In the genomic region with DNA sequence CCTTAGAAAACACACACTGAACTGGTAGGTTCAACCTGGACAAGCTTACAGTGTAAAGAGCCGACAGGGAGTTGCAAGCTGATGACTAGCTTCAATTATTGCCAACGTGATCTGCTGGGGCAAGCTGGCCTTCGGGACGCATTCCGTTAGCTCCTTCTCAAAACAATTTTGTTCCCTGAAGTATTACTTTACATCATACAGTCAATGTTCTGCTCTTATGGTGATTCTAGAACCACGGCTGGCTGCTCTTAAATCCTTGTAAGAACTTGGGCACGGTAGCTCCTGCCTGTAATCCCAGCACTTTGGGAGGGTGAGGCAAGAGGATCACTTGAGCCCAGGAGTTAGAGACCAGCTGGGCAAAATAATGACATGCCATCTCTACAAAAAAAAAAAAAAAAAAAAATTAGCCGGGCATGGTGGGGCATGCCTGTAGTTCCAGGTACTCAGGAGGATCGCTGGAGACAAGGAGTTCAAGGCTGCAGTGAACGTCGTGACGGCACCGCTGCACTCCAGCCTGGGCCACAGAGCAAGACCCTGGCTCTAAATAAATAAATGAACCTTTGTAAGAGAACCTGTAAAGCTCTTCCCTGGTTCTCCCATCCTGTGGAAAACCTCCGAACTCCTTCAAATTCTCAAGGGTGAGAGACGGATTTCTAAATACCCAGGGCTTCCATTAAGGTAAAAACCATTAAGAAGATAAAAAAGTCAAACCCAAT, we compare ENCODE assay signal across 11 cellular contexts. TPM values are rescaled to one million over a fixed set of nuclear protein-coding genes. Genes with fewer than 3 reads are reported as not detected.
DNase-seq lines count a peak whose midpoint lies in the region; ATAC-seq, FAIRE-seq and TF ChIP-seq lines count a peak whose summit lies in the region.
"Had no signal": no experiment of that assay in that cellular context is flagged by ENCODE, and none has a peak within 500 bp of the region (broad histone marks: within the 10 kb centered on the region; RNA-seq: fewer than 3 reads in every experiment).

No MANE protein-coding gene starts in this region.

- intact Hi-C loops in CD4-positive, alpha-beta T cell (cut with DNase I, micrococcal nuclease): loop anchor here in 1 of 2 experiments (2.0 to 5.0 kb wide), 2 partner anchors 81 to 110 kb away; no protein-coding TSS in a partner anchor
- intact Hi-C loops in naive thymus-derived CD4-positive, alpha-beta T cell (cut with micrococcal nuclease): loop anchor here (5.0 kb wide), 4 partner anchors 119 to 421 kb away; a partner anchor contains a TSS

- POLR2A ChIA-PET in CD4-positive, alpha-beta T cell (lab: Charles Lee): interaction anchor here (0.5 to 1.7 kb wide), 6 partner anchors 12 to 495 kb away, joined by 3 to 15 read pairs (median 3); a partner anchor contains a TSS
- POLR2A ChIA-PET in naive thymus-derived CD4-positive, alpha-beta T cell (lab: Charles Lee): interaction anchor here (0.7 to 3.6 kb wide), 7 partner anchors 8 to 79 kb away, joined by 3 to 15 read pairs (median 4); a partner anchor contains a TSS

- H3K36me3 Mint-ChIP-seq in CD4-positive, alpha-beta T cell (ENCODE audit: low read depth): peaks cover 15% of the 10 kb centered on the region
- H3K36me3 Mint-ChIP-seq in naive thymus-derived CD4-positive, alpha-beta T cell: peaks cover 8 to 23% (median 13%) of the 10 kb centered on the region in 5 donors

- peaks cover 45% of the 10 kb centered on the region for H3K4me1 Mint-ChIP-seq in CD4-positive, alpha-beta T cell (ENCODE audit: low read depth)
- H3K4me1 Mint-ChIP-seq in naive thymus-derived CD4-positive, alpha-beta T cell: peaks cover 27 to 65% (median 47%) of the 10 kb centered on the region in 7 donors

- H3K4me3 ChIP-seq in LNCaP clone FGC (ENCODE audit: low read depth, low read length): peak overlapping the region; percentile 63
- no peak overlapping the region for H3K4me3 ChIP-seq in bronchial epithelial cell (ENCODE audit: low read depth, low read length)
- H3K4me3 ChIP-seq in naive thymus-derived CD4-positive, alpha-beta T cell (ENCODE audit: low read length): no peak overlapping the region

- H3K4me1 ChIP-seq in naive thymus-derived CD4-positive, alpha-beta T cell (ENCODE audit: control insufficient read depth in 2 of 2, insufficient read depth in 2 of 2, low read length in 2 of 2): peaks cover 10 to 36% of the 10 kb centered on the region in 2 donors

- no peak for TF ChIP-seq CTCF in CD4-positive, alpha-beta T cell (IDR thresholded peaks at IDR 0.05)
- TF ChIP-seq CTCF in LNCaP clone FGC (IDR thresholded peaks at IDR 0.05; ENCODE audit: control insufficient read depth, extremely low read depth, insufficient read depth) (no peak), bronchial epithelial cell (IDR thresholded peaks at IDR 0.05; ENCODE audit: insufficient read depth, low read length, severe bottlenecking) (no peak), GM10266 (IDR thresholded peaks at IDR 0.05; ENCODE audit: control insufficient read depth, insufficient read depth, low read depth, missing control alignments) (no peak)

- peak overlapping the region; percentile 56 for H3K27ac Mint-ChIP-seq in CD4-positive, alpha-beta T cell
- H3K27ac Mint-ChIP-seq in naive thymus-derived CD4-positive, alpha-beta T cell: peak overlapping the region; percentile 42 to 94 (median 87)

- no peaks in the 10 kb centered on the region for H3K27me3 Mint-ChIP-seq in CD4-positive, alpha-beta T cell
- H3K27me3 Mint-ChIP-seq in naive thymus-derived CD4-positive, alpha-beta T cell: peaks cover 0 to 5% (median 0%) of the 10 kb centered on the region in 5 donors

- no peaks in the 10 kb centered on the region for H3K9me3 Mint-ChIP-seq in CD4-positive, alpha-beta T cell
- peaks cover 0 to 13% (median 6%) of the 10 kb centered on the region in 11 donors for H3K9me3 Mint-ChIP-seq in naive thymus-derived CD4-positive, alpha-beta T cell

- no peak for FAIRE-seq in bronchial epithelial cell (lab: Jason Lieb, UNC)

- no peaks in the 10 kb centered on the region for H3K36me3 ChIP-seq in bronchial epithelial cell (ENCODE audit: control insufficient read depth, insufficient read depth, low read length)
- H3K36me3 ChIP-seq in naive thymus-derived CD4-positive, alpha-beta T cell (ENCODE audit: control insufficient read depth in 2 of 3, insufficient read depth in 3 of 3, low read length in 3 of 3): peaks cover 0 to 10% (median 0%) of the 10 kb centered on the region in 3 experiments
- H3K36me3 ChIP-seq: upper lobe of right lung had no signal

- H3K27ac ChIP-seq in CD4-positive, alpha-beta T cell (ENCODE audit: low read depth, low read length): no peak overlapping the region
- peak overlapping the region; percentile 43 for H3K27ac ChIP-seq in naive thymus-derived CD4-positive, alpha-beta T cell (ENCODE audit: low read depth, low read length)
- H3K27ac ChIP-seq: upper lobe of right lung had no signal

- no peak for ATAC-seq in CD4-positive, alpha-beta T cell (ENCODE audit: poor library complexity)
- ATAC-seq in naive thymus-derived CD4-positive, alpha-beta T cell: no peak
- ATAC-seq in HG03342 (IDR thresholded peaks at IDR 0.05; ENCODE audit: unreplicated experiment): no peak
- ATAC-seq: upper lobe of right lung had no signal

- CTCF ChIA-PET in CD4-positive, alpha-beta T cell (lab: Charles Lee): interaction anchor here (0.7 to 4.1 kb wide), 3 partner anchors 12 to 114 kb away, joined by 3 to 14 read pairs (median 5); a partner anchor contains a TSS
- CTCF ChIA-PET in naive thymus-derived CD4-positive, alpha-beta T cell (lab: Charles Lee): interaction anchor here (1.3 to 1.4 kb wide), 2 partner anchors 31 to 61 kb away, joined by 4 to 9 read pairs; a partner anchor contains a TSS

- H3K9me3 ChIP-seq in CD4-positive, alpha-beta T cell (ENCODE audit: control insufficient read depth, low read length): no peaks in the 10 kb centered on the region
- no peaks in the 10 kb centered on the region for H3K9me3 ChIP-seq in naive thymus-derived CD4-positive, alpha-beta T cell (ENCODE audit: control insufficient read depth in 2 of 3, low read length in 3 of 3)
- H3K9me3 ChIP-seq: upper lobe of right lung had no signal

- H3K27me3 ChIP-seq in CD4-positive, alpha-beta T cell (ENCODE audit: control insufficient read depth, insufficient read depth, low read length): no peaks in the 10 kb centered on the region
- no peaks in the 10 kb centered on the region for H3K27me3 ChIP-seq in bronchial epithelial cell (ENCODE audit: control insufficient read depth, insufficient read depth, low read length)
- no peaks in the 10 kb centered on the region for H3K27me3 ChIP-seq in naive thymus-derived CD4-positive, alpha-beta T cell (ENCODE audit: control insufficient read depth in 2 of 2, insufficient read depth in 2 of 2, low read length in 2 of 2)
- H3K27me3 ChIP-seq: upper lobe of right lung had no signal

- peak overlapping the region; percentile 80 for H3K4me3 Mint-ChIP-seq in CD4-positive, alpha-beta T cell
- peak overlapping the region; percentile 64 to 91 (median 82) for H3K4me3 Mint-ChIP-seq in naive thymus-derived CD4-positive, alpha-beta T cell

- no peak for DNase-seq in CD4-positive, alpha-beta T cell
- DNase-seq in LNCaP clone FGC (ENCODE audit: low read depth): no peak
- DNase-seq in bronchial epithelial cell (ENCODE audit: low read depth): peak; percentile 31
- DNase-seq in naive thymus-derived CD4-positive, alpha-beta T cell: no peak
- DNase-seq in GM10266 (ENCODE audit: extremely low spot score): no peak
- no peak for DNase-seq in Kasumi-1 (lab: John Stamatoyannopoulos, UW)
- no peak for DNase-seq in T1000 (lab: John Stamatoyannopoulos, UW)
- DNase-seq: COR-L47, NCI-H146, upper lobe of right lung had no signal

RNA-seq across cellular contexts. Expression of a gene that starts 2.0 kb away (rescaled TPM):
- total RNA-seq in CD4-positive, alpha-beta T cell: 10 to 100 TPM; 19.5 to 22.4 TPM
- total RNA-seq in bronchial epithelial cell: 7.4 and 9.5 TPM in 2 replicates
- total RNA-seq in naive thymus-derived CD4-positive, alpha-beta T cell: 10 to 100 TPM; 28.1 to 41.1 (median 31.0) TPM
- polyA plus RNA-seq in naive thymus-derived CD4-positive, alpha-beta T cell: 10 to 100 TPM; 28.3 to 33.4 TPM

RNA-seq across cellular contexts. Expression of a gene that starts 19.6 kb away (rescaled TPM):
- total RNA-seq in CD4-positive, alpha-beta T cell: under 1 TPM; 0.27 to 0.42 TPM
- not detected in 2 replicates for total RNA-seq in bronchial epithelial cell
- under 1 TPM; 0.17 to 0.70 (median 0.64) TPM for total RNA-seq in naive thymus-derived CD4-positive, alpha-beta T cell
- polyA plus RNA-seq in naive thymus-derived CD4-positive, alpha-beta T cell: not detected
